Comparison of ENCODE assay signal across 11 cellular contexts in the genomic region with DNA sequence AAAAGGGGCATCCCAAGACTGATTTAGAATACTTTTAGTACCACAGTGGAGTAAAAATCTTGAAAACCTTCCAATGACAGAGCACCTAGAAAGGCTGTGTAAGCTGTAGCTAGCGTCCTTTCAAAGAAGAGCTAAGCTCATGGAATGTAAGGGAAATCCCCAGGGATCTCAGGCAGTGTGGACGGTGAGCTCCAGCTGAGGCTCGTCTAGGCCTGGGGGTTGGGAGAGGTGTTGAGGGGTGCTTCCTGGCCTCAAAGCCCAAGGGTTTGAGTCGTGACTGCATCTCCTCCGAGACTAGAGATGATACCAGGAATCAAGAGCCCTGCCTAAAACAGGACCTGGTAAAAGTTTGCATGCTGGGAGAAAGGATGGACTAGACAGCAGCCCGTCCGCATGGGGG. TPM values are rescaled to one million over a fixed set of nuclear protein-coding genes. Genes with fewer than 3 reads are reported as not detected.
DNase-seq lines count a peak whose midpoint lies in the region; ATAC-seq and TF ChIP-seq lines count a peak whose summit lies in the region.
"Had no signal": no experiment of that assay in that cellular context is flagged by ENCODE, and none has a peak within 500 bp of the region (broad histone marks: within the 10 kb centered on the region; RNA-seq: fewer than 3 reads in every experiment).

No MANE protein-coding gene starts in this region.

- no peak for TF ChIP-seq CTCF in chondrocyte (IDR thresholded peaks at IDR 0.05)
- TF ChIP-seq CTCF in suprapubic skin (IDR thresholded peaks at IDR 0.05): no peak

- H3K36me3 ChIP-seq in suprapubic skin (no peaks in the 10 kb centered on the region), MG63 (peaks cover 17% of the 10 kb centered on the region)
- H3K36me3 ChIP-seq: upper lobe of left lung had no signal

- no peak overlapping the region for H3K27ac ChIP-seq in suprapubic skin
- H3K27ac ChIP-seq: parathyroid adenoma had no signal

- H3K27me3 Mint-ChIP-seq in chondrocyte (ENCODE audit: low read depth): no peaks in the 10 kb centered on the region

- no peaks in the 10 kb centered on the region for H3K9me3 Mint-ChIP-seq in chondrocyte (ENCODE audit: low read depth)

- DNase-seq in activated effector memory CD4-positive, alpha-beta T cell treated with anti-CD3 and anti-CD28 coated beads, Interleukin-2, amount 50 U/mL, for 16 hours: peak; percentile 1
- DNase-seq in activated effector memory CD4-positive, alpha-beta T cell treated with Interleukin-2 at 50 U/mL for 16 hours: no peak
- no peak for DNase-seq in chondrocyte (ENCODE audit: low spot score)
- DNase-seq in kidney glomerular epithelial cell (lab: John Stamatoyannopoulos, UW): peak; percentile 43
- DNase-seq in suprapubic skin (ENCODE audit: low spot score in 2 of 2): peak; percentile 22 to 26
- DNase-seq in MG63: no peak
- DNase-seq in NCI-H2227 (lab: John Stamatoyannopoulos, UW; ENCODE audit: unreplicated experiment): no peak

- H3K27me3 ChIP-seq in suprapubic skin (no peaks in the 10 kb centered on the region), MG63 (no peaks in the 10 kb centered on the region)
- H3K27me3 ChIP-seq: upper lobe of left lung had no signal

- H3K4me1 Mint-ChIP-seq in chondrocyte (ENCODE audit: low read depth): peaks cover 95% of the 10 kb centered on the region

- ATAC-seq in GM18498 (IDR thresholded peaks at IDR 0.05; ENCODE audit: unreplicated experiment): no peak
- ATAC-seq: A549 had no signal

- H3K4me1 ChIP-seq in suprapubic skin: peaks cover 58% of the 10 kb centered on the region

- TF ChIP-seq POLR2A in suprapubic skin (IDR thresholded peaks at IDR 0.05): no peak

- peak overlapping the region; percentile 58 for H3K4me3 Mint-ChIP-seq in chondrocyte (ENCODE audit: unreplicated experiment)

- no peak overlapping the region for H3K4me3 ChIP-seq in suprapubic skin
- no peak overlapping the region for H3K4me3 ChIP-seq in MG63
- H3K4me3 ChIP-seq: A549, upper lobe of left lung had no signal

- 77% methylated on average over 7 of the region's 7 CpGs for WGBS in suprapubic skin

- peak overlapping the region; percentile 99 for H3K27ac Mint-ChIP-seq in chondrocyte (ENCODE audit: unreplicated experiment)

- peaks cover 16% of the 10 kb centered on the region for H3K36me3 Mint-ChIP-seq in chondrocyte (ENCODE audit: low read depth)

- H3K9me3 ChIP-seq in suprapubic skin: no peaks in the 10 kb centered on the region
- no peaks in the 10 kb centered on the region for H3K9me3 ChIP-seq in MG63
- H3K9me3 ChIP-seq: A549, upper lobe of left lung had no signal

- TF ChIP-seq EP300 in suprapubic skin (IDR thresholded peaks at IDR 0.05): no peak

RNA-seq across cellular contexts. Expression of a gene that starts 7.6 kb away (rescaled TPM):
- total RNA-seq in chondrocyte (173 to 236 TPM (median 184 TPM) in 3 replicates), suprapubic skin (10 to 100 TPM; 29.0 to 61.5 (median 37.7) TPM)
- total RNA-seq in MG63 (2014; rRNA removed; shearing (Covaris generic); ENCODE audit: low replicate concordance): 10.2 and 20.6 TPM in 2 replicates

Comparison
In these comparisons a context has a peak if more than half of its experiments do, and no peak if none do; other contexts are left out.
1. DNase-seq: peak in activated effector memory CD4-positive, alpha-beta T cell treated with anti-CD3 and anti-CD28 coated beads, Interleukin-2, amount 50 U/mL, for 16 hours (single experiment), kidney glomerular epithelial cell (single experiment) and suprapubic skin (2 of 2); none in activated effector memory CD4-positive, alpha-beta T cell treated with Interleukin-2 at 50 U/mL for 16 hours (single experiment), chondrocyte (single experiment), MG63 (single experiment) and NCI-H2227 (single experiment).